In the genomic region with DNA sequence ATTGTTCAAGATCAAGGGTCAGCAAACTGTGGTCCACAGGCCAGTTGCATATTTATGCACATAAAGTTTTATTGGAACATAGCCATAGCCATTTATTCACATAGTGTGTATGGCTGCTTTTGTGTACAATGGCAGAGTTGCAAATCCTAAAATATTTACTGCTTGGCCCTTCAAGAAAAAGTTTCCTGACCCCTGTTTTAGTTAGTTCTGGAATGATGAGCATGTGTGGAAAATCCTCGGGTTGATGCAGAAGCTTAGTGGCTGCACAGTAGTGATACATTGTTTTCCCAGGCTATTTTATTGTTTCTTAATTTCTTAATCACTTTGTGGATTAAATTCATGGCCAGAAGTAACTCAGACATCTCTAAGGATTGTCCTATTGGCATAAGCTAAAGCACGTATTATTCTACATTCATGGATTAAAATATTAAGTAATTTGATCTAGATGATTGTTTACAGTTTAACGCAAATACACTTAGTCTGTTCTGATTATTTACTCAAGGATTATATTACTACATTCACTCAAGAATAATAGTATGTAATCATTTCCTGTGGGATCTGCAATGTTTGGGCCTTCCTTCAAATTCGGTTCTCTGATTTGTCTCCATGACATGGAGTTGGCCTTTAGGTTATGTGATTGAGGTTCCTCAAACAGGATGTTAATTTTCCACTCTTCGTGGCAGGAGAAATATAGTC, we compare ENCODE assay signal across 14 cellular contexts. TPM values are rescaled to one million over a fixed set of nuclear protein-coding genes. Genes with fewer than 3 reads are reported as not detected.
DNase-seq lines count a peak whose midpoint lies in the region; ATAC-seq and TF ChIP-seq lines count a peak whose summit lies in the region.
"Had no signal": no experiment of that assay in that cellular context is flagged by ENCODE, and none has a peak within 500 bp of the region (broad histone marks: within the 10 kb centered on the region; RNA-seq: fewer than 3 reads in every experiment).

No MANE protein-coding gene starts in this region.

- H3K4me2 ChIP-seq in osteoblast (ENCODE audit: insufficient read depth, low read length) = peak overlapping the region; percentile 8

- H3K79me2 ChIP-seq in osteoblast (ENCODE audit: insufficient read depth, low read length) = no peaks in the 10 kb centered on the region

- peaks cover 14% of the 10 kb centered on the region for H3K36me3 Mint-ChIP-seq in MCF 10A (ENCODE audit: insufficient read depth, unreplicated experiment)

- intact Hi-C loops in MCF 10A (cut with micrococcal nuclease) = no loop called here

- peaks cover 22% of the 10 kb centered on the region for H3K9me3 Mint-ChIP-seq in MCF 10A (ENCODE audit: unreplicated experiment)

- H3K36me3 ChIP-seq in osteoblast (ENCODE audit: insufficient read depth, low read length) = peaks cover 12% of the 10 kb centered on the region

- peaks cover 41% of the 10 kb centered on the region for H3K4me1 Mint-ChIP-seq in MCF 10A (ENCODE audit: insufficient read depth, unreplicated experiment)

- H3K27me3 ChIP-seq in osteoblast (ENCODE audit: insufficient read depth, low read length) = no peaks in the 10 kb centered on the region
- H3K27me3 ChIP-seq: heart left ventricle had no signal

- H3K27ac Mint-ChIP-seq in MCF 10A (ENCODE audit: low read depth, unreplicated experiment) = peak overlapping the region; percentile 88
- H3K27ac Mint-ChIP-seq: activated CD4-positive, alpha-beta T cell treated with anti-CD3 and anti-CD28 coated beads, Interleukin-2, amount 10 ng/mL, durations not matched to agents 24 days and 14 days had no signal

- H3K27me3 Mint-ChIP-seq in MCF 10A (ENCODE audit: insufficient read depth, unreplicated experiment) = no peaks in the 10 kb centered on the region
- H3K27me3 Mint-ChIP-seq: CD4-positive, CD25-positive, alpha-beta regulatory T cell had no signal

- no peak overlapping the region for H2AFZ ChIP-seq in osteoblast (ENCODE audit: low read length)

- TF ChIP-seq CTCF in MCF 10A (IDR thresholded peaks at IDR 0.05; ENCODE audit: unreplicated experiment) (no peak), osteoblast (IDR thresholded peaks at IDR 0.05; ENCODE audit: extremely low read depth, low read depth, low read length) (no peak)

- ATAC-seq in stimulated activated naive CD8-positive, alpha-beta T cell treated with anti-CD3 and anti-CD28 coated beads, Interleukin-15, Interleukin-2, amounts not matched to agents 100 U/mL and 50 U/mL, for 24 hours = no peak
- ATAC-seq: HepG2 had no signal

- no peaks in the 10 kb centered on the region for H4K20me1 ChIP-seq in osteoblast (ENCODE audit: insufficient read depth, low read length)

- DNase-seq in CD1c-positive myeloid dendritic cell (ENCODE audit: extremely low spot score) = peak; percentile 50
- DNase-seq in NCI-H2029 treated with DMSO at 0.1 percent for 48 hours (lab: John Stamatoyannopoulos, UW) = peak; percentile 42
- peak; percentile 53 for DNase-seq in MCF 10A (ENCODE audit: unreplicated experiment)
- no peak for DNase-seq in osteoblast (ENCODE audit: insufficient read length, low spot score, missing footprints)
- no peak for DNase-seq in inferior parietal cortex (ENCODE audit: extremely low spot score)
- no peak for DNase-seq in stimulated activated naive CD8-positive, alpha-beta T cell treated with anti-CD3 and anti-CD28 coated beads, Interleukin-15, Interleukin-2, amounts not matched to agents 100 U/mL and 50 U/mL, for 24 hours
- DNase-seq in effector CD8-positive, alpha-beta T cell (lab: John Stamatoyannopoulos, UW) = no peak
- DNase-seq in NCI-H1436 (lab: John Stamatoyannopoulos, UW) = no peak
- DNase-seq: activated CD4-positive, alpha-beta T cell treated with anti-CD3 and anti-CD28 coated beads, Interleukin-2, amount 10 ng/mL, durations not matched to agents 24 days and 14 days; activated effector memory CD4-positive, alpha-beta T cell treated with anti-CD3 and anti-CD28 coated beads, Interleukin-2, amount 50 U/mL, for 16 hours; CD4-positive, CD25-positive, alpha-beta regulatory T cell; NCI-H526 had no signal

- peak overlapping the region; percentile 85 for H3K27ac ChIP-seq in osteoblast (ENCODE audit: low read depth, low read length)

- CTCF ChIA-PET in MCF 10A (lab: Yijun Ruan, JAX) = interaction anchor here (0.6 to 2.0 kb wide), 11 partner anchors 9 to 345 kb away, joined by 3 to 10 read pairs (median 3); no protein-coding TSS in a partner anchor

- POLR2A ChIA-PET in MCF 10A (lab: Yijun Ruan, JAX) = interaction anchor here (0.5 to 2.4 kb wide), 19 partner anchors 8 to 345 kb away, joined by 3 to 15 read pairs (median 5); no protein-coding TSS in a partner anchor

- BruUV-seq in MCF 10A (replicated peaks; lab: Mats Ljungman, UMichigan) = no TSS peak

- H3K4me3 Mint-ChIP-seq in MCF 10A (ENCODE audit: unreplicated experiment) = no peak overlapping the region
- H3K4me3 Mint-ChIP-seq: activated CD4-positive, alpha-beta T cell treated with anti-CD3 and anti-CD28 coated beads, Interleukin-2, amount 10 ng/mL, durations not matched to agents 24 days and 14 days; CD4-positive, CD25-positive, alpha-beta regulatory T cell had no signal

- peaks cover 3% of the 10 kb centered on the region for H3K9me3 ChIP-seq in osteoblast (ENCODE audit: low read depth, low read length)

- H3K4me1 ChIP-seq in osteoblast (ENCODE audit: insufficient read depth, low read length) = peaks cover 43% of the 10 kb centered on the region

- H3K4me3 ChIP-seq in osteoblast (ENCODE audit: insufficient read depth, low read length) = no peak overlapping the region
- H3K4me3 ChIP-seq: heart left ventricle had no signal

RNA-seq across cellular contexts. Expression of a gene that starts 27.8 kb away (rescaled TPM):
- total RNA-seq in MCF 10A (2022) = 11.1 and 14.3 TPM in 2 replicates
- 28.6 and 29.2 TPM in 2 replicates for total RNA-seq in osteoblast

RNA-seq across cellular contexts. Expression of a gene that starts 28.0 kb away (rescaled TPM):
- total RNA-seq in MCF 10A (2022) = 23.0 and 24.5 TPM in 2 replicates
- total RNA-seq in osteoblast = 16.5 and 16.6 TPM in 2 replicates

RNA-seq across cellular contexts. Expression of a gene that starts 54.3 kb away (rescaled TPM):
- total RNA-seq in MCF 10A (2022) (9.8 and 10.9 TPM in 2 replicates), osteoblast (124 and 136 TPM in 2 replicates)

Comparison
In these comparisons a context has a peak if more than half of its experiments do, and no peak if none do; other contexts are left out.
1. DNase-seq: peak in CD1c-positive myeloid dendritic cell (single experiment), NCI-H2029 treated with DMSO at 0.1 percent for 48 hours (single experiment) and MCF 10A (single experiment); none in osteoblast (single experiment), inferior parietal cortex (single experiment), stimulated activated naive CD8-positive, alpha-beta T cell treated with anti-CD3 and anti-CD28 coated beads, Interleukin-15, Interleukin-2, amounts not matched to agents 100 U/mL and 50 U/mL, for 24 hours (single experiment), effector CD8-positive, alpha-beta T cell (single experiment) and NCI-H1436 (single experiment).
2. RNA of a gene that starts 54.3 kb away (total RNA-seq): 124 to 136 TPM in osteoblast; 9.8 to 10.9 TPM in MCF 10A; every median in the first group is over 10 times any median in the second.